Comparison of ENCODE assay signal across 8 cellular contexts in the genomic region with DNA sequence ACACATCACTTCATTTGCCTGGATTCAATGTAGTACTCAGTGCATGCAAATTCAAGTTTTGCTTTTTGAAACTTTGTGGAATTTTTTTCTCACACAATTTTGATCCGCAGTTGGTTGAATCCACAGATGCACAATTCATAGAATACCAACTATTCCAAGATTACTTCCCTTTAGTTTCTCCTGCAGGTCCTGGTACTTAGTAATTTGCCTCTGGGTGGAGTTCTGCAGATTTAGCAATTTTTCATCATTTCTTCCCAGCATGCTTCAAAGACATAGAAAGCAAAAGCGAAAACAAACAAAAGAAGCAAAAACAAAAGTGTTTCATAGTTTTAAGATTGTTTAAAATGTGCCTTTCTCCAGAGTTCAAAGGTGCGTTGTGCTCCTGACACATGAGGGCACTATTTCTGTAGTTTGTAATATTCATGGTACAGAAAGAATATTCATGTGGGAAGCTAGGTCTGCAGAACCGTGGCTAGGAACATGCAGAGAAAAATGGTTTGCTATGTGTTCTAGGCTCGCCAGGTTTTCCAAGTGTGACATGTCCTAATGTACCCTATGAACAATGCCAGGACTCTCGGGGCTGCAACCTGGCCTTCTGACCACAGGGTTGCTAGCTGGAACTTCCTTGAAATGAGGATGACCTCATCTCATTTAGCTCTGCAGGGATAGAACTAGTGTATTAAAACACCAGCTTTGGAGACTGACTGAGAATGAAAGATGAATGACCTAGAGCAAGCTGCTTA. TPM values are rescaled to one million over a fixed set of nuclear protein-coding genes. Genes with fewer than 3 reads are reported as not detected.
A peak's percentile ranks its signal among the peaks of the same experiment; 100 is the strongest.
DNase-seq lines count a peak whose midpoint lies in the region; ATAC-seq, FAIRE-seq and TF ChIP-seq lines count a peak whose summit lies in the region.

No MANE protein-coding gene starts in this region.

- ATAC-seq in HG02852 (IDR thresholded peaks at IDR 0.05; ENCODE audit: unreplicated experiment) (peak; percentile 62), left cardiac atrium (peak; percentile 82 to 86)
- peak; percentile 82 to 88 for ATAC-seq in activated naive CD4-positive, alpha-beta T cell treated with anti-CD3 and anti-CD28 coated beads, Interleukin-2, amount 50 U/mL, for 72 hours

- no peaks in the 10 kb centered on the region for H3K9me3 Mint-ChIP-seq in activated naive CD4-positive, alpha-beta T cell treated with anti-CD3 and anti-CD28 coated beads, Interleukin-2, amount 50 U/mL, for 72 hours

- peak overlapping the region; percentile 41 to 91 for H3K27ac Mint-ChIP-seq in activated naive CD4-positive, alpha-beta T cell treated with anti-CD3 and anti-CD28 coated beads, Interleukin-2, amount 50 U/mL, for 72 hours

- no peaks in the 10 kb centered on the region for H3K36me3 Mint-ChIP-seq in activated naive CD4-positive, alpha-beta T cell treated with anti-CD3 and anti-CD28 coated beads, Interleukin-2, amount 50 U/mL, for 72 hours

- FAIRE-seq in GM12891 (lab: Jason Lieb, UNC), result peak; percentile 79

- intact Hi-C loops in left cardiac atrium (cut with DNase I), result loop anchor here (1.0 to 10.0 kb wide), 4 partner anchors 87 to 205 kb away; no protein-coding TSS in a partner anchor

- no peak for TF ChIP-seq POLR2A in GM12891 (IDR thresholded peaks at IDR 0.05; ENCODE audit: low read depth, low read length)

- DNase-seq in AG08395 (ENCODE audit: low spot score) (peak; percentile 54), GM12891 (ENCODE audit: insufficient read length, low spot score) (no peak), NCI-H460 (ENCODE audit: extremely low read depth, low read depth) (peak; percentile 21), left cardiac atrium (peak; percentile 31), DMS153 (lab: John Stamatoyannopoulos, UW) (no peak)
- DNase-seq in activated naive CD4-positive, alpha-beta T cell treated with anti-CD3 and anti-CD28 coated beads, Interleukin-2, amount 50 U/mL, for 72 hours (ENCODE audit: low spot score in 2 of 2), result peak in 1 of 2 donors; percentile 20
- DNase-seq in stimulated activated CD4-positive, alpha-beta T cell treated with anti-CD3 and anti-CD28 coated beads, Interleukin-12 subunit alpha, Interleukin-12 subunit beta, amount 100 ng/mL, for 4 hours, result peak; percentile 6

TF ChIP-seq in GM12891, 5 proteins besides CTCF, POLR2A, EP300 and RAD21:
- TF ChIP-seq POLR2AphosphoS5 (IDR thresholded peaks at IDR 0.05; ENCODE audit: low read depth, low read length) (no peak), POU2F2 (IDR thresholded peaks at IDR 0.05; ENCODE audit: low read depth, low read length) (0 out of 2 replicates have a peak, but pooled peaks have one; percentile 45)

RNA-seq across cellular contexts. Expression of gene RCSD1, which starts 30.0 kb away (rescaled TPM):
- polyA plus RNA-seq in GM12891 (2012; ENCODE audit: low read depth, missing spikeins), result 60.0 TPM
- total RNA-seq in NCI-H460 (2014; rRNA removed; shearing (Covaris generic)), result not detected in 2 replicates
- 0.14 TPM in 1 of 2 replicates, not detected in the other for polyA plus RNA-seq in NCI-H460 (2014; cell fraction: nucleus; rRNA removed)
- total RNA-seq in activated naive CD4-positive, alpha-beta T cell treated with anti-CD3 and anti-CD28 coated beads, Interleukin-2, amount 50 U/mL, for 72 hours, result 10 to 100 TPM; 28.2 to 65.6 TPM
- 10 to 100 TPM; 33.6 to 38.7 TPM for total RNA-seq in left cardiac atrium

RNA-seq across cellular contexts. Expression of gene CREG1, which starts 46.4 kb away (rescaled TPM):
- polyA plus RNA-seq in GM12891 (2012; ENCODE audit: low read depth, missing spikeins), result 5.7 TPM
- total RNA-seq in NCI-H460 (2014; rRNA removed; shearing (Covaris generic)), result 413 and 419 TPM in 2 replicates
- polyA plus RNA-seq in NCI-H460 (2014; cell fraction: nucleus; rRNA removed), result 499 and 530 TPM in 2 replicates
- 10 to 100 TPM; 11.7 to 15.1 TPM for total RNA-seq in activated naive CD4-positive, alpha-beta T cell treated with anti-CD3 and anti-CD28 coated beads, Interleukin-2, amount 50 U/mL, for 72 hours
- 100 to 1,000 TPM in 1 of 2 donors, 10 to 100 TPM in 1; 92.2 to 106 TPM for total RNA-seq in left cardiac atrium

Comparison
In these comparisons a context has a peak if more than half of its experiments do, and no peak if none do; other contexts are left out.
1. DNase-seq: peak in AG08395 (single experiment), NCI-H460 (single experiment), left cardiac atrium (single experiment) and stimulated activated CD4-positive, alpha-beta T cell treated with anti-CD3 and anti-CD28 coated beads, Interleukin-12 subunit alpha, Interleukin-12 subunit beta, amount 100 ng/mL, for 4 hours (single experiment); none in GM12891 (single experiment) and DMS153 (single experiment).
2. RNA of gene RCSD1, which starts 30.0 kb away (total RNA-seq): 28.2 to 65.6 TPM in activated naive CD4-positive, alpha-beta T cell treated with anti-CD3 and anti-CD28 coated beads, Interleukin-2, amount 50 U/mL, for 72 hours and 33.6 to 38.7 TPM in left cardiac atrium; not detected in NCI-H460; every median in the first group is over 10 times any median in the second.
3. RNA of gene CREG1, which starts 46.4 kb away (total RNA-seq): 413 to 419 TPM in NCI-H460 and 92.2 to 106 TPM in left cardiac atrium; 11.7 to 15.1 TPM in activated naive CD4-positive, alpha-beta T cell treated with anti-CD3 and anti-CD28 coated beads, Interleukin-2, amount 50 U/mL, for 72 hours; every median in the first group is over 4 times any median in the second.
4. Peak in every context shown above with its lines, with median percentiles within 50 percentile points of each other: ATAC-seq.